Comparison of ENCODE assay signal across 1 cellular context in the genomic region with DNA sequence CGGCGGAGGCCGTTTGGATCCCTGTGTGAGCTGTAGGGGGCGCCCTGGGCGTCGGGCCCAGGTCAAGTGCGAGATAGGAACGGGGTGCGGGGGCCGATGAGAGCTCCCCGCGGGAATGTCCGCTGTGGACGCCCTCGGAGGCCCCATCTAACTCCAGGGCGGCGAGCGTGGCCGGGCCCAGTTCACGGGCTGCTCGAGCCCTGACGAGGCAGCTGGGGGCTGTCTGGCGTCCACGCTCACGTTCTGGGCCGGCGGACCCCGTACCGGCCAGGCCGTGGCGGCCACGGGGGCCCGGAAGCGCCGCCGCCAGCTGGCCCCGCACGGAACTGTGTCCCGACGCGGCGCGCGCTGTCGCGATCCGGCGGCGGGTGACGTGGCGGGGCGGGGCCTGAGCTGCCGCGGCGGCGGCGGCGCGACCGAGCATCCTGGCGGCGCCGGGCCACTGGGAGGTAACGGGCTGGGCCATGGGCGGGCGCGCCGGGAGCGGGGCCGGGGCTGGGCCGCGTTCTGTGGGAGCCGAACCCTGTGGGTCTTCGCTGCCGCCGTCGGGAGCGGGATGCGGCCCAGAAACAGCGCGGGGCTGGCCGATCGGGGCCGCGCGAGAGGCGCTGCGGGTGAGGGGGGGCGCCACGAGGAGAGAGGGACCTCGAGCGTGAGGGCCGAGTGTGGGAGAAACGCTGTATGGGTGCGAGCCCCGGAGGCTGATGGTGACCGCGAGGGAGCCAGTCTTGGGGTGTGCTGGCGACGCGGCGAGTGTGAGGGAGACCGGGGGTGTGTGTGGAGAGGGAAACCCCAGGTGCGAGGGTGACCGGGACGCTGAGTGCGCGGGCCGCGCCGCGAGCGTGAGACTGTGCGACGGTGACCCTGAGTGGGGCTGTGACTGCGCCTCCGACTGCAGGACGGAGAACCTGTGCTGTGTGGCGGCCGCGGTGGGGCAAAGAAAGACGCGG.
TF ChIP-seq lines count a peak whose summit lies in the region.

A gene (plus strand): TSS at position 399 of the 950 bp plus-strand sequence. CDS start 10,201 bp downstream, outside the sequence.

TF ChIP-seq in HepG2, 621 proteins besides CTCF, POLR2A, EP300 and RAD21 (continued from another document and continues in another):
- TF ChIP-seq, protein P1, sequence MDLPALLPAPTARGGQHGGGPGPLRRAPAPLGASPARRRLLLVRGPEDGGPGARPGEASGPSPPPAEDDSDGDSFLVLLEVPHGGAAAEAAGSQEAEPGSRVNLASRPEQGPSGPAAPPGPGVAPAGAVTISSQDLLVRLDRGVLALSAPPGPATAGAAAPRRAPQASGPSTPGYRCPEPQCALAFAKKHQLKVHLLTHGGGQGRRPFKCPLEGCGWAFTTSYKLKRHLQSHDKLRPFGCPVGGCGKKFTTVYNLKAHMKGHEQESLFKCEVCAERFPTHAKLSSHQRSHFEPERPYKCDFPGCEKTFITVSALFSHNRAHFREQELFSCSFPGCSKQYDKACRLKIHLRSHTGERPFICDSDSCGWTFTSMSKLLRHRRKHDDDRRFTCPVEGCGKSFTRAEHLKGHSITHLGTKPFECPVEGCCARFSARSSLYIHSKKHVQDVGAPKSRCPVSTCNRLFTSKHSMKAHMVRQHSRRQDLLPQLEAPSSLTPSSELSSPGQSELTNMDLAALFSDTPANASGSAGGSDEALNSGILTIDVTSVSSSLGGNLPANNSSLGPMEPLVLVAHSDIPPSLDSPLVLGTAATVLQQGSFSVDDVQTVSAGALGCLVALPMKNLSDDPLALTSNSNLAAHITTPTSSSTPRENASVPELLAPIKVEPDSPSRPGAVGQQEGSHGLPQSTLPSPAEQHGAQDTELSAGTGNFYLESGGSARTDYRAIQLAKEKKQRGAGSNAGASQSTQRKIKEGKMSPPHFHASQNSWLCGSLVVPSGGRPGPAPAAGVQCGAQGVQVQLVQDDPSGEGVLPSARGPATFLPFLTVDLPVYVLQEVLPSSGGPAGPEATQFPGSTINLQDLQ (CRISPR knock-in tag; IDR thresholded peaks at IDR 0.05) = no peak; the same call in 1 of the 2 replicates
- TF ChIP-seq, protein P2, sequence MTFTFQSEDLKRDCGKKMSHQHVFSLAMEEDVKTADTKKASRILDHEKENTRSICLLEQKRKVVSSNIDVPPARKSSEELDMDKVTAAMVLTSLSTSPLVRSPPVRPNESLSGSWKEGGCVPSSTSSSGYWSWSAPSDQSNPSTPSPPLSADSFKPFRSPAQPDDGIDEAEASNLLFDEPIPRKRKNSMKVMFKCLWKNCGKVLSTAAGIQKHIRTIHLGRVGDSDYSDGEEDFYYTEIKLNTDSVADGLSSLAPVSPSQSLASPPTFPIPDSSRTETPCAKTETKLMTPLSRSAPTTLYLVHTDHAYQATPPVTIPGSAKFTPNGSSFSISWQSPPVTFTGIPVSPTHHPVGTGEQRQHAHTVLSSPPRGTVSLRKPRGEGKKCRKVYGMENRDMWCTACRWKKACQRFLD (CRISPR knock-in tag; IDR thresholded peaks at IDR 0.05; ENCODE audit: borderline replicate concordance) = 0 out of 2 replicates have a peak, but pooled peaks have one; percentile 76
- TF ChIP-seq NR1H2 (CRISPR knock-in tag; IDR thresholded peaks at IDR 0.05; ENCODE audit: borderline replicate concordance, low read depth) (peak; percentile 71; the same call in 1 of the 2 replicates), SP1 (IDR thresholded peaks at IDR 0.05) (no peak; the same call in 1 of the 2 replicates), SP1 (CRISPR knock-in tag; IDR thresholded peaks at IDR 0.05) (peak; percentile 57; the same call in 1 of the 2 replicates), ZNF883 (CRISPR knock-in tag; IDR thresholded peaks at IDR 0.05; ENCODE audit: not compliant biosample characterization) (no peak), ZFX (CRISPR knock-in tag; IDR thresholded peaks at IDR 0.05; ENCODE audit: low read depth) (peak; percentile 84), NFKBIZ (CRISPR knock-in tag; IDR thresholded peaks at IDR 0.05) (no peak; the same call in 1 of the 2 replicates), ZSCAN31 (CRISPR knock-in tag; IDR thresholded peaks at IDR 0.05; ENCODE audit: low read depth) (peak; percentile 93), ZMYM4 (CRISPR knock-in tag; IDR thresholded peaks at IDR 0.05) (no peak; the same call in 1 of the 2 replicates), KMT2A (CRISPR knock-in tag; IDR thresholded peaks at IDR 0.05) (peak; percentile 20; the same call in 1 of the 2 replicates), PRPF4 (IDR thresholded peaks at IDR 0.05; ENCODE audit: low read depth, low read length, poor library complexity, severe bottlenecking) (no peak), HDAC6 (IDR thresholded peaks at IDR 0.05; ENCODE audit: low read depth, low read length) (no peak), ZZZ3 (CRISPR knock-in tag; IDR thresholded peaks at IDR 0.05; ENCODE audit: borderline replicate concordance) (peak; percentile 32; the same call in 1 of the 2 replicates), ARID2 (CRISPR knock-in tag; IDR thresholded peaks at IDR 0.05; ENCODE audit: borderline replicate concordance) (no peak)
- TF ChIP-seq, protein P3, sequence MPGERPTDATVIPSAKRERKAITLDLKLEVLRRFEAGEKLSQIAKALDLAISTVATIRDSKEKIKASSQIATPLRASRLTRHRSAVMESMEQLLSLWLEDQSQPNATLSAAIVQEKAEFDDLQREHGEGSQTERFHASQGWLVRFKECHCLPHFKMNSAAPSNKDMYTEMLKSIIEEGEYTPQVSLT (CRISPR knock-in tag; IDR thresholded peaks at IDR 0.05; ENCODE audit: borderline replicate concordance, low read depth) = no peak; the same call in 1 of the 2 replicates
- TF ChIP-seq, protein P4, sequence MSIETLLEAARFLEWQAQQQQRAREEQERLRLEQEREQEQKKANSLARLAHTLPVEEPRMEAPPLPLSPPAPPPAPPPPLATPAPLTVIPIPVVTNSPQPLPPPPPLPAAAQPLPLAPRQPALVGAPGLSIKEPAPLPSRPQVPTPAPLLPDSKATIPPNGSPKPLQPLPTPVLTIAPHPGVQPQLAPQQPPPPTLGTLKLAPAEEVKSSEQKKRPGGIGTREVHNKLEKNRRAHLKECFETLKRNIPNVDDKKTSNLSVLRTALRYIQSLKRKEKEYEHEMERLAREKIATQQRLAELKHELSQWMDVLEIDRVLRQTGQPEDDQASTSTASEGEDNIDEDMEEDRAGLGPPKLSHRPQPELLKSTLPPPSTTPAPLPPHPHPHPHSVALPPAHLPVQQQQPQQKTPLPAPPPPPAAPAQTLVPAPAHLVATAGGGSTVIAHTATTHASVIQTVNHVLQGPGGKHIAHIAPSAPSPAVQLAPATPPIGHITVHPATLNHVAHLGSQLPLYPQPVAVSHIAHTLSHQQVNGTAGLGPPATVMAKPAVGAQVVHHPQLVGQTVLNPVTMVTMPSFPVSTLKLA (IDR thresholded peaks at IDR 0.05) = no peak
- TF ChIP-seq, protein P5, sequence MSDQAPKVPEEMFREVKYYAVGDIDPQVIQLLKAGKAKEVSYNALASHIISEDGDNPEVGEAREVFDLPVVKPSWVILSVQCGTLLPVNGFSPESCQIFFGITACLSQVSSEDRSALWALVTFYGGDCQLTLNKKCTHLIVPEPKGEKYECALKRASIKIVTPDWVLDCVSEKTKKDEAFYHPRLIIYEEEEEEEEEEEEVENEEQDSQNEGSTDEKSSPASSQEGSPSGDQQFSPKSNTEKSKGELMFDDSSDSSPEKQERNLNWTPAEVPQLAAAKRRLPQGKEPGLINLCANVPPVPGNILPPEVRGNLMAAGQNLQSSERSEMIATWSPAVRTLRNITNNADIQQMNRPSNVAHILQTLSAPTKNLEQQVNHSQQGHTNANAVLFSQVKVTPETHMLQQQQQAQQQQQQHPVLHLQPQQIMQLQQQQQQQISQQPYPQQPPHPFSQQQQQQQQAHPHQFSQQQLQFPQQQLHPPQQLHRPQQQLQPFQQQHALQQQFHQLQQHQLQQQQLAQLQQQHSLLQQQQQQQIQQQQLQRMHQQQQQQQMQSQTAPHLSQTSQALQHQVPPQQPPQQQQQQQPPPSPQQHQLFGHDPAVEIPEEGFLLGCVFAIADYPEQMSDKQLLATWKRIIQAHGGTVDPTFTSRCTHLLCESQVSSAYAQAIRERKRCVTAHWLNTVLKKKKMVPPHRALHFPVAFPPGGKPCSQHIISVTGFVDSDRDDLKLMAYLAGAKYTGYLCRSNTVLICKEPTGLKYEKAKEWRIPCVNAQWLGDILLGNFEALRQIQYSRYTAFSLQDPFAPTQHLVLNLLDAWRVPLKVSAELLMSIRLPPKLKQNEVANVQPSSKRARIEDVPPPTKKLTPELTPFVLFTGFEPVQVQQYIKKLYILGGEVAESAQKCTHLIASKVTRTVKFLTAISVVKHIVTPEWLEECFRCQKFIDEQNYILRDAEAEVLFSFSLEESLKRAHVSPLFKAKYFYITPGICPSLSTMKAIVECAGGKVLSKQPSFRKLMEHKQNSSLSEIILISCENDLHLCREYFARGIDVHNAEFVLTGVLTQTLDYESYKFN (CRISPR knock-in tag; conservative IDR thresholded peaks at IDR 0.05) = no peak; the same call in 1 of the 2 replicates
- TF ChIP-seq, protein P6, sequence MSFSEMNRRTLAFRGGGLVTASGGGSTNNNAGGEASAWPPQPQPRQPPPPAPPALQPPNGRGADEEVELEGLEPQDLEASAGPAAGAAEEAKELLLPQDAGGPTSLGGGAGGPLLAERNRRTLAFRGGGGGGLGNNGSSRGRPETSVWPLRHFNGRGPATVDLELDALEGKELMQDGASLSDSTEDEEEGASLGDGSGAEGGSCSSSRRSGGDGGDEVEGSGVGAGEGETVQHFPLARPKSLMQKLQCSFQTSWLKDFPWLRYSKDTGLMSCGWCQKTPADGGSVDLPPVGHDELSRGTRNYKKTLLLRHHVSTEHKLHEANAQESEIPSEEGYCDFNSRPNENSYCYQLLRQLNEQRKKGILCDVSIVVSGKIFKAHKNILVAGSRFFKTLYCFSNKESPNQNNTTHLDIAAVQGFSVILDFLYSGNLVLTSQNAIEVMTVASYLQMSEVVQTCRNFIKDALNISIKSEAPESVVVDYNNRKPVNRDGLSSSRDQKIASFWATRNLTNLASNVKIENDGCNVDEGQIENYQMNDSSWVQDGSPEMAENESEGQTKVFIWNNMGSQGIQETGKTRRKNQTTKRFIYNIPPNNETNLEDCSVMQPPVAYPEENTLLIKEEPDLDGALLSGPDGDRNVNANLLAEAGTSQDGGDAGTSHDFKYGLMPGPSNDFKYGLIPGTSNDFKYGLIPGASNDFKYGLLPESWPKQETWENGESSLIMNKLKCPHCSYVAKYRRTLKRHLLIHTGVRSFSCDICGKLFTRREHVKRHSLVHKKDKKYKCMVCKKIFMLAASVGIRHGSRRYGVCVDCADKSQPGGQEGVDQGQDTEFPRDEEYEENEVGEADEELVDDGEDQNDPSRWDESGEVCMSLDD (CRISPR knock-in tag; IDR thresholded peaks at IDR 0.05; ENCODE audit: borderline replicate concordance) = peak; percentile 96
- TF ChIP-seq, protein P7, sequence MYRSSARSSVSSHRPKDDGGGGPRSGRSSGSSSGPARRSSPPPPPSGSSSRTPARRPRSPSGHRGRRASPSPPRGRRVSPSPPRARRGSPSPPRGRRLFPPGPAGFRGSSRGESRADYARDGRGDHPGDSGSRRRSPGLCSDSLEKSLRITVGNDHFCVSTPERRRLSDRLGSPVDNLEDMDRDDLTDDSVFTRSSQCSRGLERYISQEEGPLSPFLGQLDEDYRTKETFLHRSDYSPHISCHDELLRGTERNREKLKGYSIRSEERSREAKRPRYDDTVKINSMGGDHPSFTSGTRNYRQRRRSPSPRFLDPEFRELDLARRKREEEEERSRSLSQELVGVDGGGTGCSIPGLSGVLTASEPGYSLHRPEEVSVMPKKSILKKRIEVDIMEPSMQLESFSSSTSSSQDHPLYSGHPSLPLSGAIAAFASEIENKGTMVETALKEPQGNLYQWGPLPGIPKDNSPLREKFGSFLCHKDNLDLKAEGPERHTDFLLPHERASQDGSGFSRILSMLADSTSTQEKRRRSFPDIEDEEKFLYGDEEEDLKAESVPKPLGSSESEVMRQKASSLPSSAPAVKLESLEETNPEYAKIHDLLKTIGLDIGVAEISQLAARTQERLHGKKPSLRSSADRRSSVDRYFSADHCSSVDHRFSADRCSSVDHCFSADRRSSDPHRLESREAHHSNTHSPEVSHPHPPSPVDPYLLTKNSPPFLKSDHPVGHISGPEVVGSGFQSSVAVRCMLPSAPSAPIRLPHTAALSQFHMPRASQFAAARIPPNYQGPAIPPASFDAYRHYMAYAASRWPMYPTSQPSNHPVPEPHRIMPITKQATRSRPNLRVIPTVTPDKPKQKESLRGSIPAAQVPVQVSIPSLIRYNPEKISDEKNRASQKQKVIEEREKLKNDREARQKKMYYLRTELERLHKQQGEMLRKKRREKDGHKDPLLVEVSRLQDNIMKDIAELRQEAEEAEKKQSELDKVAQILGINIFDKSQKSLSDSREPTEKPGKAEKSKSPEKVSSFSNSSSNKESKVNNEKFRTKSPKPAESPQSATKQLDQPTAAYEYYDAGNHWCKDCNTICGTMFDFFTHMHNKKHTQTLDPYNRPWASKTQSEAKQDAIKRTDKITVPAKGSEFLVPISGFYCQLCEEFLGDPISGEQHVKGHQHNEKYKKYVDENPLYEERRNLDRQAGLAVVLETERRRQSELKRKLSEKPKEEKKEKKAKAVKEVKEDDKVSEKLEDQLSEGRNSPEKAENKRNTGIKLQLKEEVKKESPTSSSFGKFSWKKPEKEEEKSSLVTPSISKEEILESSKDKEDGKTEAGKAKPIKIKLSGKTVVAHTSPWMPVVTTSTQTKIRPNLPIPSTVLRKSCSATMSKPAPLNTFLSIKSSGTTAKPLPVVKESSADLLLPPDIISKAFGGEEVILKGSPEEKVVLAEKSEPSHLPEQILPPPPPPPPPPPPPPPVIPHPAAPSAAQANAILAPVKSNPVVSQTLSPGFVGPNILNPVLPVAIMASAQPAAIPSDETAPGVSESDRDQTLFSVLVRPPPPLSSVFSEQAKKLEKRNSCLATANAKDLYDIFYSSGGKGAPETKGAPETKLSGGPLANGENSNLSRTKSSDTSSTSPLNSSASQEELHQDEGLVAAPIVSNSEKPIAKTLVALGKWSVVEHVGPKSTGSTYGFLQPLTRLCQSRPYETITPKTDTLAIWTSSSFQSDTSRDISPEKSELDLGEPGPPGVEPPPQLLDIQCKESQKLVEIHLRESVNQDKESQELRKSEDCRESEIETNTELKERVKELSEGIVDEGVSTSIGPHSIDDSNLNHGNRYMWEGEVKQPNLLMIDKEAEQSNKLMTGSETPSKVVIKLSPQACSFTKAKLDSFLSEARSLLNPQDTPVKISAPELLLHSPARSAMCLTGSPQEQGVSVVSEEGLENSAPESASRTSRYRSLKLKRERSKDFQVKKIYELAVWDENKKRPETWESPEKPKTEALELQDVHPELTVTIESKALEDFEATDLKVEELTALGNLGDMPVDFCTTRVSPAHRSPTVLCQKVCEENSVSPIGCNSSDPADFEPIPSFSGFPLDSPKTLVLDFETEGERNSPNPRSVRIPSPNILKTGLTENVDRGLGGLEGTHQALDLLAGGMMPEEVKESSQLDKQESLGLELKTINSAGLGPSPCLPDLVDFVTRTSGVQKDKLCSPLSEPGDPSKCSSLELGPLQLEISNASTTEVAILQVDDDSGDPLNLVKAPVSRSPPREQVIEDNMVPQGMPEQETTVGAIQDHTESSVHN (CRISPR knock-in tag; IDR thresholded peaks at IDR 0.05) = peak; percentile 57
- TF ChIP-seq, protein P8, sequence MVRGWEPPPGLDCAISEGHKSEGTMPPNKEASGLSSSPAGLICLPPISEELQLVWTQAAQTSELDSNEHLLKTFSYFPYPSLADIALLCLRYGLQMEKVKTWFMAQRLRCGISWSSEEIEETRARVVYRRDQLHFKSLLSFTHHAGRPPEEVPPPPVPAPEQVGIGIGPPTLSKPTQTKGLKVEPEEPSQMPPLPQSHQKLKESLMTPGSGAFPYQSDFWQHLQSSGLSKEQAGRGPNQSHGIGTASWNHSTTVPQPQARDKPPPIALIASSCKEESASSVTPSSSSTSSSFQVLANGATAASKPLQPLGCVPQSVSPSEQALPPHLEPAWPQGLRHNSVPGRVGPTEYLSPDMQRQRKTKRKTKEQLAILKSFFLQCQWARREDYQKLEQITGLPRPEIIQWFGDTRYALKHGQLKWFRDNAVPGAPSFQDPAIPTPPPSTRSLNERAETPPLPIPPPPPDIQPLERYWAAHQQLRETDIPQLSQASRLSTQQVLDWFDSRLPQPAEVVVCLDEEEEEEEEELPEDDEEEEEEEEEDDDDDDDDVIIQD (CRISPR knock-in tag; IDR thresholded peaks at IDR 0.05; ENCODE audit: low read depth) = no peak; the same call in 1 of the 2 replicates
